Comparison of ENCODE assay signal across 27 cellular contexts in genomic region chr3:142644502-142644901, GRCh38.
"Had no signal": no experiment of that assay in that cellular context is flagged by ENCODE, and none has a peak within 500 bp of the region (broad histone marks: within the 10 kb centered on the region; RNA-seq: fewer than 3 reads in every experiment).

No MANE protein-coding gene starts in this region.

- ATAC-seq: activated CD8-positive, alpha-beta T cell treated with anti-CD3 and anti-CD28 coated beads, Interleukin-2, amount 10 ng/mL, durations not matched to agents 7 days and 5 days had no signal

- H3K27me3 ChIP-seq: Peyer's patch, SJSA1 had no signal

- H3K27ac Mint-ChIP-seq: activated CD8-positive, alpha-beta T cell treated with anti-CD3 and anti-CD28 coated beads, Interleukin-2, amount 10 ng/mL, durations not matched to agents 7 days and 5 days; T-helper 1 cell treated with Interleukin-12 subunit alpha and Interleukin-12 subunit beta and Interleukin-4 antibody, amounts not matched to agents 30 μg/mL and 1 μg/mL, for 36 hours had no signal

- DNase-seq: activated CD4-positive, alpha-beta T cell treated with anti-CD3 and anti-CD28 coated beads for 48 hours; activated CD4-positive, alpha-beta T cell treated with anti-CD3 and anti-CD28 coated beads, Interleukin-2, amount 50 U/mL, for 4 hours; activated CD4-positive, CD25-positive, alpha-beta regulatory T cell treated with anti-CD3 and anti-CD28 coated beads, Interleukin-2, amount 50 U/mL, for 72 hours; activated CD8-positive, alpha-beta memory T cell treated with anti-CD3 and anti-CD28 coated beads, Interleukin-2, amount 50 U/mL, for 48 hours; activated CD8-positive, alpha-beta T cell treated with anti-CD3 and anti-CD28 coated beads, Interleukin-2, amount 10 ng/mL, durations not matched to agents 7 days and 5 days; activated naive CD4-positive, alpha-beta T cell treated with anti-CD3 and anti-CD28 coated beads, Interleukin-2, amount 50 U/mL, for 16 hours; activated T-cell treated with anti-CD3 and anti-CD28 coated beads, Interleukin-2, amount 50 U/mL, for 1 hour; aorta; central memory CD4-positive, alpha-beta T cell; KBM-7; NCI-H1048; NCI-H146; NCI-H187 treated with DMSO at 0.1 percent for 48 hours; NCI-H2171 treated with DMSO at 0.1 percent for 48 hours; NCI-H345; NCI-H510A; NCI-H526 treated with DMSO at 0.1 percent for 48 hours; NCI-H82; NK-92 treated with Interleukin-12 subunit alpha and Interleukin-12 subunit beta, amount 100 ng/mL, for 24 hours; OCI-M1; Peyer's patch; SHP77; T-helper 9 cell had no signal

- H3K36me3 ChIP-seq: SJSA1 had no signal

- H3K36me3 Mint-ChIP-seq: WTC11 had no signal

- H3K4me3 ChIP-seq: Peyer's patch, SJSA1 had no signal

- H3K4me3 Mint-ChIP-seq: activated CD8-positive, alpha-beta T cell treated with anti-CD3 and anti-CD28 coated beads, Interleukin-2, amount 10 ng/mL, durations not matched to agents 7 days and 5 days; T-helper 1 cell treated with Interleukin-12 subunit alpha and Interleukin-12 subunit beta and Interleukin-4 antibody, amounts not matched to agents 30 μg/mL and 1 μg/mL, for 36 hours; WTC11 had no signal

- H3K9me3 ChIP-seq: Peyer's patch, SJSA1 had no signal

- H3K27ac ChIP-seq: RWPE1 had no signal
